In genomic region chr6:149717255-149717587, GRCh38 we compare ENCODE assay signal across 8 cellular contexts. TPM values are rescaled to one million over a fixed set of nuclear protein-coding genes. Genes with fewer than 3 reads are reported as not detected.
A peak's percentile ranks its signal among the peaks of the same experiment; 100 is the strongest.
DNase-seq lines count a peak whose midpoint lies in the region; ATAC-seq and TF ChIP-seq lines count a peak whose summit lies in the region.

No MANE protein-coding gene starts in this region.

- CTCF ChIA-PET in CD4-positive, alpha-beta memory T cell (lab: Charles Lee; ENCODE audit: partially characterized antibody) = interaction anchor here (1.8 kb wide), 1 partner anchor 171 kb away, joined by 4 read pairs; the partner anchor contains the start of gene PPIL4

- H3K9me3 ChIP-seq in CD4-positive, alpha-beta memory T cell (ENCODE audit: control insufficient read depth in 1 of 2, low read length in 2 of 2) = no peaks in the 10 kb centered on the region
- H3K9me3 ChIP-seq in KOPT-K1 (ENCODE audit: insufficient read depth, low read length, poor library complexity, severe bottlenecking) = no peaks in the 10 kb centered on the region

- H3K36me3 Mint-ChIP-seq in CD4-positive, alpha-beta memory T cell = peaks cover 0 to 18% of the 10 kb centered on the region in 2 donors
- H3K36me3 Mint-ChIP-seq in dendritic cell treated with granulocyte-macrophage colony-stimulating factor and Interleukin-4, amounts not matched to agents 40 ng/mL and 50 ng/mL, for 4 days (ENCODE audit: low read depth) = peaks cover 14% of the 10 kb centered on the region
- peaks cover 4% of the 10 kb centered on the region for H3K36me3 Mint-ChIP-seq in neural crest cell (ENCODE audit: low read depth)

- peak overlapping the region; percentile 59 to 82 for H3K4me3 ChIP-seq in CD4-positive, alpha-beta memory T cell (ENCODE audit: low read length in 2 of 2)

- no peaks in the 10 kb centered on the region for H3K9me3 Mint-ChIP-seq in CD4-positive, alpha-beta memory T cell
- no peaks in the 10 kb centered on the region for H3K9me3 Mint-ChIP-seq in dendritic cell treated with granulocyte-macrophage colony-stimulating factor and Interleukin-4, amounts not matched to agents 40 ng/mL and 50 ng/mL, for 4 days
- no peaks in the 10 kb centered on the region for H3K9me3 Mint-ChIP-seq in neural crest cell

- intact Hi-C loops in CD4-positive, alpha-beta memory T cell (cut with micrococcal nuclease) = no loop called here
- intact Hi-C loops in dendritic cell treated with granulocyte-macrophage colony-stimulating factor and Interleukin-4, amounts not matched to agents 40 ng/mL and 50 ng/mL, for 4 days (cut with micrococcal nuclease) = loop anchor here (2.0 to 5.0 kb wide), 2 partner anchors 35 to 150 kb away; partner anchors contain the start of gene GINM1

- no peaks in the 10 kb centered on the region for H3K27me3 Mint-ChIP-seq in CD4-positive, alpha-beta memory T cell
- no peaks in the 10 kb centered on the region for H3K27me3 Mint-ChIP-seq in dendritic cell treated with granulocyte-macrophage colony-stimulating factor and Interleukin-4, amounts not matched to agents 40 ng/mL and 50 ng/mL, for 4 days
- no peaks in the 10 kb centered on the region for H3K27me3 Mint-ChIP-seq in neural crest cell (ENCODE audit: low read depth)

- peaks cover 26 to 55% (median 39%) of the 10 kb centered on the region in 4 donors for H3K4me1 Mint-ChIP-seq in CD4-positive, alpha-beta memory T cell
- H3K4me1 Mint-ChIP-seq in dendritic cell treated with granulocyte-macrophage colony-stimulating factor and Interleukin-4, amounts not matched to agents 40 ng/mL and 50 ng/mL, for 4 days (ENCODE audit: low read depth) = peaks cover 13% of the 10 kb centered on the region
- H3K4me1 Mint-ChIP-seq in neural crest cell = peaks cover 33% of the 10 kb centered on the region

- no peak for TF ChIP-seq CTCF in neural crest cell (conservative IDR thresholded peaks at IDR 0.05)

- H3K27ac ChIP-seq in CD4-positive, alpha-beta memory T cell (ENCODE audit: low read depth, low read length) = peak overlapping the region; percentile 94
- peak overlapping the region; percentile 90 for H3K27ac ChIP-seq in KOPT-K1 (ENCODE audit: low read depth, low read length, poor library complexity, severe bottlenecking)

- peaks cover 48% of the 10 kb centered on the region for H3K4me1 ChIP-seq in CD4-positive, alpha-beta memory T cell (ENCODE audit: insufficient read depth, low read length)

- peak in 1 of 5 donors; percentile 4 for DNase-seq in CD4-positive, alpha-beta memory T cell
- DNase-seq in neural crest cell (ENCODE audit: low read depth, low spot score) = no peak
- no peak for DNase-seq in HuH-7 (ENCODE audit: low spot score)
- no peak for DNase-seq in COLO668 (lab: John Stamatoyannopoulos, UW; ENCODE audit: unreplicated experiment)
- no peak for DNase-seq in iPS-NIHi11 (ENCODE audit: low spot score)

- H3K27ac Mint-ChIP-seq in CD4-positive, alpha-beta memory T cell = peak overlapping the region; percentile 92 to 97 (median 95)
- H3K27ac Mint-ChIP-seq in dendritic cell treated with granulocyte-macrophage colony-stimulating factor and Interleukin-4, amounts not matched to agents 40 ng/mL and 50 ng/mL, for 4 days = peak overlapping the region; percentile 97
- H3K27ac Mint-ChIP-seq in neural crest cell (ENCODE audit: unreplicated experiment) = peak overlapping the region; percentile 99

- H3K4me3 Mint-ChIP-seq in CD4-positive, alpha-beta memory T cell = peak overlapping the region; percentile 89 to 98 (median 94)
- H3K4me3 Mint-ChIP-seq in dendritic cell treated with granulocyte-macrophage colony-stimulating factor and Interleukin-4, amounts not matched to agents 40 ng/mL and 50 ng/mL, for 4 days = peak overlapping the region; percentile 99
- H3K4me3 Mint-ChIP-seq in neural crest cell = peak overlapping the region; percentile 91

- no peak for ATAC-seq in GM18517 (IDR thresholded peaks at IDR 0.05; ENCODE audit: unreplicated experiment)

- POLR2A ChIA-PET in CD4-positive, alpha-beta memory T cell (lab: Charles Lee; ENCODE audit: partially characterized antibody) = interaction anchor here (0.6 to 4.4 kb wide), 20 partner anchors 9 to 172 kb away, joined by 3 to 82 read pairs (median 4); partner anchors contain the start of genes GINM1, KATNA1, NUP43 and PCMT1

- no peaks in the 10 kb centered on the region for H3K36me3 ChIP-seq in CD4-positive, alpha-beta memory T cell (ENCODE audit: insufficient read depth, low read length)
- H3K36me3 ChIP-seq in KOPT-K1 (ENCODE audit: insufficient read depth, low read length) = peaks cover 15% of the 10 kb centered on the region; the same call in 1 of the 2 replicates

- no peaks in the 10 kb centered on the region for H3K27me3 ChIP-seq in CD4-positive, alpha-beta memory T cell (ENCODE audit: insufficient read depth, low read length)

RNA-seq across cellular contexts. Expression of gene LATS1, which starts 0.7 kb away (rescaled TPM):
- total RNA-seq in CD4-positive, alpha-beta memory T cell = 10 to 100 TPM; 47.4 to 51.8 TPM
- polyA plus RNA-seq in CD4-positive, alpha-beta memory T cell = 10 to 100 TPM in 1 of 2 donors, 1 to 10 TPM in 1; 5.8 to 16.4 TPM
- 27.4 and 32.7 TPM in 2 replicates for total RNA-seq in neural crest cell

RNA-seq across cellular contexts. Expression of gene NUP43, which starts 29.1 kb away (rescaled TPM):
- total RNA-seq in CD4-positive, alpha-beta memory T cell = 10 to 100 TPM; 56.0 to 58.3 TPM
- polyA plus RNA-seq in CD4-positive, alpha-beta memory T cell = 1 to 10 TPM; 1.9 to 7.3 TPM
- total RNA-seq in neural crest cell = 67.2 and 73.3 TPM in 2 replicates

RNA-seq across cellular contexts. Expression of gene PCMT1, which starts 32.3 kb away (rescaled TPM):
- total RNA-seq in CD4-positive, alpha-beta memory T cell = 10 to 100 TPM; 50.8 to 55.8 TPM
- polyA plus RNA-seq in CD4-positive, alpha-beta memory T cell = 100 to 1,000 TPM; 145 to 196 TPM
- 65.5 and 67.4 TPM in 2 replicates for total RNA-seq in neural crest cell
